ENCODE assay signal across 13 cellular contexts in genomic region chr21:15141236-15141970, GRCh38.
DNase-seq lines count a peak whose midpoint lies in the region; ATAC-seq and TF ChIP-seq lines count a peak whose summit lies in the region.
"Had no signal": no experiment of that assay in that cellular context is flagged by ENCODE, and none has a peak within 500 bp of the region (broad histone marks: within the 10 kb centered on the region; RNA-seq: fewer than 3 reads in every experiment).

No MANE protein-coding gene starts in this region.

- no peaks in the 10 kb centered on the region for H3K36me3 ChIP-seq in Peyer's patch
- H3K36me3 ChIP-seq in endodermal cell (ENCODE audit: control insufficient read depth, insufficient read depth, low read length) = no peaks in the 10 kb centered on the region
- H3K36me3 ChIP-seq: tibial nerve had no signal

- peaks cover 0 to 21% (median 0%) of the 10 kb centered on the region in 4 donors for H3K4me1 ChIP-seq in Peyer's patch
- peaks cover 12% of the 10 kb centered on the region for H3K4me1 ChIP-seq in endodermal cell (ENCODE audit: control insufficient read depth, insufficient read depth, low read length)

- ATAC-seq in left colon = peak; percentile 42
- no peak for ATAC-seq in activated T-cell treated with anti-CD3 and anti-CD28 coated beads, Interleukin-2, amount 50 U/mL, for 4 hours

- peaks cover 19% of the 10 kb centered on the region for H3K4me1 Mint-ChIP-seq in endodermal cell
- no peaks in the 10 kb centered on the region for H3K4me1 Mint-ChIP-seq in activated T-cell treated with anti-CD3 and anti-CD28 coated beads, Interleukin-2, amount 50 U/mL, for 4 hours (ENCODE audit: low read depth)

- TF ChIP-seq POLR2A in Peyer's patch (IDR thresholded peaks at IDR 0.05) = no peak

- H3K9me3 Mint-ChIP-seq in endodermal cell = no peaks in the 10 kb centered on the region
- H3K9me3 Mint-ChIP-seq in activated T-cell treated with anti-CD3 and anti-CD28 coated beads, Interleukin-2, amount 50 U/mL, for 4 hours = no peaks in the 10 kb centered on the region

- DNase-seq in NCI-H748 (lab: John Stamatoyannopoulos, UW; ENCODE audit: unreplicated experiment) = peak; percentile 24
- DNase-seq in NCI-H748 treated with DMSO at 0.1 percent for 48 hours (lab: John Stamatoyannopoulos, UW) = no peak
- DNase-seq in Peyer's patch = peak in 2 of 3 donors; percentile 73
- DNase-seq in left colon = peak; percentile 68 to 71
- DNase-seq in ureter (ENCODE audit: low spot score) = peak; percentile 52
- no peak for DNase-seq in endodermal cell
- DNase-seq in activated T-cell treated with anti-CD3 and anti-CD28 coated beads, Interleukin-2, amount 50 U/mL, for 4 hours = no peak
- DNase-seq in EL = no peak
- DNase-seq: H7, NCI-H187 treated with DMSO at 0.1 percent for 48 hours had no signal

- H3K9me3 ChIP-seq in Peyer's patch = no peaks in the 10 kb centered on the region
- no peaks in the 10 kb centered on the region for H3K9me3 ChIP-seq in endodermal cell (ENCODE audit: control insufficient read depth, low read length)
- H3K9me3 ChIP-seq: tibial nerve had no signal

- H3K27me3 ChIP-seq in Peyer's patch (no peaks in the 10 kb centered on the region), endodermal cell (ENCODE audit: control insufficient read depth, insufficient read depth, low read length, poor library complexity, severe bottlenecking) (no peaks in the 10 kb centered on the region)
- H3K27me3 ChIP-seq: tibial nerve had no signal

- TF ChIP-seq CTCF in Peyer's patch (IDR thresholded peaks at IDR 0.05) = peak in 2 of 6 experiments; percentile 11 to 19
- TF ChIP-seq CTCF in endodermal cell (conservative IDR thresholded peaks at IDR 0.05) = no peak

- no peak overlapping the region for H3K4me3 ChIP-seq in Peyer's patch
- no peak overlapping the region for H3K4me3 ChIP-seq in endodermal cell (ENCODE audit: low read length)
- H3K4me3 ChIP-seq: skin epidermis, tibial nerve had no signal

- intact Hi-C loops in left colon (cut with DNase I, micrococcal nuclease) = no loop called here

- H3K9ac ChIP-seq in endodermal cell (ENCODE audit: extremely low read depth, low read length, poor library complexity, severe bottlenecking) = no peak overlapping the region

- H3K27ac Mint-ChIP-seq in endodermal cell = no peak overlapping the region
- H3K27ac Mint-ChIP-seq: activated naive CD8-positive, alpha-beta T cell had no signal

- H3K27ac ChIP-seq in Peyer's patch (peak overlapping the region in 3 of 4 donors; percentile 12 to 64 (median 58)), endodermal cell (ENCODE audit: low read depth, low read length) (no peak overlapping the region)
- H3K27ac ChIP-seq: skin epidermis, tibial nerve had no signal

- H3K27me3 Mint-ChIP-seq in endodermal cell (ENCODE audit: insufficient read depth) = peaks cover 21% of the 10 kb centered on the region
- peaks cover 11% of the 10 kb centered on the region for H3K27me3 Mint-ChIP-seq in activated T-cell treated with anti-CD3 and anti-CD28 coated beads, Interleukin-2, amount 50 U/mL, for 4 hours (ENCODE audit: low read depth)

- 91 to 100% methylated on average over 4 to 8 of the region's 8 CpGs for WGBS in endodermal cell (ENCODE audit: insufficient coverage in 1 of 2, insufficient read length in 1 of 2), 2 experiments

- no peak overlapping the region for H3K4me3 Mint-ChIP-seq in endodermal cell
- H3K4me3 Mint-ChIP-seq in activated T-cell treated with anti-CD3 and anti-CD28 coated beads, Interleukin-2, amount 50 U/mL, for 4 hours = no peak overlapping the region
- H3K4me3 Mint-ChIP-seq: activated naive CD8-positive, alpha-beta T cell had no signal

- H3K36me3 Mint-ChIP-seq in endodermal cell (ENCODE audit: low read depth) = no peaks in the 10 kb centered on the region
- H3K36me3 Mint-ChIP-seq in activated T-cell treated with anti-CD3 and anti-CD28 coated beads, Interleukin-2, amount 50 U/mL, for 4 hours (ENCODE audit: insufficient read depth) = no peaks in the 10 kb centered on the region
- H3K36me3 Mint-ChIP-seq: activated naive CD8-positive, alpha-beta T cell had no signal

Comparison
In these comparisons a context has a peak if more than half of its experiments do, and no peak if none do; other contexts are left out.
1. DNase-seq: peak in NCI-H748 (single experiment), Peyer's patch (2 of 3), left colon (2 of 2) and ureter (single experiment); none in NCI-H748 treated with DMSO at 0.1 percent for 48 hours (single experiment), endodermal cell (single experiment), activated T-cell treated with anti-CD3 and anti-CD28 coated beads, Interleukin-2, amount 50 U/mL, for 4 hours (single experiment) and EL (single experiment).